In genomic region chr10:119283818-119284217, GRCh38 we compare ENCODE assay signal across 11 cellular contexts.
DNase-seq lines count a peak whose midpoint lies in the region; ATAC-seq and TF ChIP-seq lines count a peak whose summit lies in the region.
"Had no signal": no experiment of that assay in that cellular context is flagged by ENCODE, and none has a peak within 500 bp of the region (broad histone marks: within the 10 kb centered on the region; RNA-seq: fewer than 3 reads in every experiment).

No MANE protein-coding gene starts in this region.

- TF ChIP-seq POLR2A in Peyer's patch (IDR thresholded peaks at IDR 0.05), result no peak

- no peaks in the 10 kb centered on the region for H3K9me3 Mint-ChIP-seq in naive thymus-derived CD8-positive, alpha-beta T cell
- H3K9me3 Mint-ChIP-seq in endodermal cell, result no peaks in the 10 kb centered on the region

- peaks cover 2 to 59% (median 18%) of the 10 kb centered on the region in 4 donors for H3K4me1 ChIP-seq in Peyer's patch
- no peaks in the 10 kb centered on the region for H3K4me1 ChIP-seq in endodermal cell (ENCODE audit: control insufficient read depth, insufficient read depth, low read length)

- POLR2A ChIA-PET in naive thymus-derived CD8-positive, alpha-beta T cell (lab: Charles Lee), result interaction anchor here (0.9 to 2.3 kb wide), 3 partner anchors 9 to 18 kb away, joined by 3 to 8 read pairs (median 4); no protein-coding TSS in a partner anchor

- TF ChIP-seq CTCF in Peyer's patch (IDR thresholded peaks at IDR 0.05), result no peak
- no peak for TF ChIP-seq CTCF in endodermal cell (conservative IDR thresholded peaks at IDR 0.05)

- H3K4me3 ChIP-seq in Peyer's patch (no peak overlapping the region), endodermal cell (ENCODE audit: low read length) (no peak overlapping the region)
- H3K4me3 ChIP-seq: adrenal gland, psoas muscle had no signal

- 99 to 100% methylated on average over 1 to 5 of the region's 5 CpGs for WGBS in endodermal cell (ENCODE audit: insufficient coverage in 1 of 2, insufficient read length in 1 of 2), 2 experiments

- H3K27me3 ChIP-seq in Peyer's patch (no peaks in the 10 kb centered on the region), endodermal cell (ENCODE audit: control insufficient read depth, insufficient read depth, low read length, poor library complexity, severe bottlenecking) (no peaks in the 10 kb centered on the region)
- H3K27me3 ChIP-seq: adrenal gland had no signal

- H3K27ac Mint-ChIP-seq in naive thymus-derived CD8-positive, alpha-beta T cell, result peak overlapping the region; percentile 30 to 94 (median 83)
- no peak overlapping the region for H3K27ac Mint-ChIP-seq in endodermal cell

- H3K4me1 Mint-ChIP-seq in naive thymus-derived CD8-positive, alpha-beta T cell, result peaks cover 38 to 82% (median 76%) of the 10 kb centered on the region in 4 donors
- H3K4me1 Mint-ChIP-seq in endodermal cell, result peaks cover 4% of the 10 kb centered on the region

- DNase-seq in Peyer's patch, result peak in 2 of 3 donors; percentile 72 to 74
- peak in 3 of 10 donors; percentile 16 to 50 (median 20) for DNase-seq in naive thymus-derived CD8-positive, alpha-beta T cell
- no peak for DNase-seq in endodermal cell
- no peak for DNase-seq in posterior vena cava (ENCODE audit: low spot score)
- no peak for DNase-seq in NCI-H1092 treated with DMSO at 0.1 percent for 48 hours (lab: John Stamatoyannopoulos, UW)
- DNase-seq: head of caudate nucleus had no signal

- no peak overlapping the region for H3K9ac ChIP-seq in endodermal cell (ENCODE audit: extremely low read depth, low read length, poor library complexity, severe bottlenecking)

- H3K9me3 ChIP-seq in Peyer's patch (no peaks in the 10 kb centered on the region), endodermal cell (ENCODE audit: control insufficient read depth, low read length) (no peaks in the 10 kb centered on the region)
- H3K9me3 ChIP-seq: adrenal gland, psoas muscle had no signal

- H3K27ac ChIP-seq in Peyer's patch (peak overlapping the region in 3 of 4 donors; percentile 35 to 59 (median 40)), endodermal cell (ENCODE audit: low read depth, low read length) (no peak overlapping the region)
- H3K27ac ChIP-seq: psoas muscle had no signal

- no peaks in the 10 kb centered on the region for H3K36me3 ChIP-seq in Peyer's patch
- H3K36me3 ChIP-seq in endodermal cell (ENCODE audit: control insufficient read depth, insufficient read depth, low read length), result no peaks in the 10 kb centered on the region
- H3K36me3 ChIP-seq: adrenal gland had no signal

- H3K27me3 Mint-ChIP-seq in naive thymus-derived CD8-positive, alpha-beta T cell, result no peaks in the 10 kb centered on the region
- no peaks in the 10 kb centered on the region for H3K27me3 Mint-ChIP-seq in endodermal cell (ENCODE audit: insufficient read depth)

- peak overlapping the region in 9 of 10 donors; percentile 26 to 81 (median 73) for H3K4me3 Mint-ChIP-seq in naive thymus-derived CD8-positive, alpha-beta T cell
- no peak overlapping the region for H3K4me3 Mint-ChIP-seq in endodermal cell

- intact Hi-C loops in posterior vena cava (cut with DNase I), result no loop called here

- ATAC-seq in GM18517 (IDR thresholded peaks at IDR 0.05; ENCODE audit: unreplicated experiment) (peak; percentile 78), GM21619 (IDR thresholded peaks at IDR 0.05; ENCODE audit: unreplicated experiment) (peak; percentile 72), GM18519 (IDR thresholded peaks at IDR 0.05; ENCODE audit: low FRiP score, unreplicated experiment) (no peak)
- peak; percentile 74 to 86 for ATAC-seq in naive thymus-derived CD8-positive, alpha-beta T cell

- no peaks in the 10 kb centered on the region for H3K36me3 Mint-ChIP-seq in naive thymus-derived CD8-positive, alpha-beta T cell
- H3K36me3 Mint-ChIP-seq in endodermal cell (ENCODE audit: low read depth), result no peaks in the 10 kb centered on the region

Comparison
In these comparisons a context has a peak if more than half of its experiments do, and no peak if none do; other contexts are left out.
1. DNase-seq: peak in Peyer's patch (2 of 3); none in endodermal cell (single experiment), posterior vena cava (single experiment) and NCI-H1092 treated with DMSO at 0.1 percent for 48 hours (single experiment).